Comparison of ENCODE assay signal across 1 cellular context in genomic region chr3:69105320-69105719, GRCh38.
TF ChIP-seq lines count a peak whose summit lies in the region.

No MANE protein-coding gene starts in this region.

TF ChIP-seq in K562, 482 proteins besides CTCF, POLR2A, EP300 and RAD21:
- TF ChIP-seq ZZZ3 (IDR thresholded peaks at IDR 0.05) (no peak), ZNF316 (IDR thresholded peaks at IDR 0.05) (peak; percentile 43; the same call in 1 of the 2 replicates), CHCHD3 (CRISPR knock-in tag; IDR thresholded peaks at IDR 0.05) (no peak), ZNF184 (CRISPR knock-in tag; IDR thresholded peaks at IDR 0.05) (no peak)
